ENCODE assay signal across 8 cellular contexts in genomic region chr19:10288662-10289166, GRCh38. TPM values are rescaled to one million over a fixed set of nuclear protein-coding genes. Genes with fewer than 3 reads are reported as not detected.
DNase-seq lines count a peak whose midpoint lies in the region; ATAC-seq and TF ChIP-seq lines count a peak whose summit lies in the region.

No MANE protein-coding gene starts in this region.

- DNase-seq in NCI-H345 (lab: John Stamatoyannopoulos, UW) (peak; percentile 7), NCI-H345 treated with DMSO at 0.1 percent for 48 hours (lab: John Stamatoyannopoulos, UW; ENCODE audit: unreplicated experiment) (no peak), NCI-H1105 treated with DMSO at 0.1 percent for 48 hours (lab: John Stamatoyannopoulos, UW) (peak; percentile 43), foreskin melanocyte (peak; percentile 49), tibial artery (no peak), body of pancreas (no peak)
- DNase-seq in activated CD4-positive, alpha-beta memory T cell treated with anti-CD3 and anti-CD28 coated beads, Interleukin-2, amount 10 ng/mL, durations not matched to agents 7 days and 5 days, result peak; percentile 50

- POLR2A ChIA-PET in activated CD4-positive, alpha-beta memory T cell treated with anti-CD3 and anti-CD28 coated beads, Interleukin-2, amount 10 ng/mL, durations not matched to agents 7 days and 5 days (lab: Charles Lee), result interaction anchor here (1.0 to 8.9 kb wide), 6 partner anchors 8 to 114 kb away, joined by 3 to 105 read pairs (median 7); partner anchors contain the start of genes ICAM1 and TYK2

- intact Hi-C loops in tibial artery (cut with DNase I; ENCODE audit: low total_unique reads) (no loop called here), body of pancreas (cut with DNase I) (no loop called here)

- H3K4me3 ChIP-seq in skin epidermis, result peak overlapping the region in 6 of 7 experiments; percentile 0 to 46 (median 18)
- peak overlapping the region in 1 of 2 donors; percentile 40 for H3K4me3 ChIP-seq in tibial artery
- H3K4me3 ChIP-seq in body of pancreas, result no peak overlapping the region

- H3K4me1 ChIP-seq in tibial artery (peaks cover 0 to 64% (median 55%) of the 10 kb centered on the region in 4 donors), body of pancreas (peaks cover 62% of the 10 kb centered on the region)

- CTCF ChIA-PET in activated CD4-positive, alpha-beta memory T cell treated with anti-CD3 and anti-CD28 coated beads, Interleukin-2, amount 10 ng/mL, durations not matched to agents 7 days and 5 days (lab: Charles Lee), result interaction anchor here (0.5 to 3.1 kb wide), 8 partner anchors 15 to 238 kb away, joined by 3 to 23 read pairs (median 5); partner anchors contain the start of genes ICAM1 and TYK2

- peak overlapping the region; percentile 33 for H3K27ac Mint-ChIP-seq in activated CD4-positive, alpha-beta memory T cell treated with anti-CD3 and anti-CD28 coated beads, Interleukin-2, amount 10 ng/mL, durations not matched to agents 7 days and 5 days

- WGBS in body of pancreas, 2 donors, result 3 to 5% methylated on average over 16 to 23 of the region's 23 CpGs

- ATAC-seq in body of pancreas, result no peak

- H3K9me3 ChIP-seq in tibial artery, result no peaks in the 10 kb centered on the region
- H3K9me3 ChIP-seq in body of pancreas, result no peaks in the 10 kb centered on the region

- TF ChIP-seq POLR2A in body of pancreas (IDR thresholded peaks at IDR 0.05), result no peak

- TF ChIP-seq CTCF in tibial artery (IDR thresholded peaks at IDR 0.05) (no peak), body of pancreas (IDR thresholded peaks at IDR 0.05) (no peak)

- peak overlapping the region; percentile 58 for H3K4me3 Mint-ChIP-seq in activated CD4-positive, alpha-beta memory T cell treated with anti-CD3 and anti-CD28 coated beads, Interleukin-2, amount 10 ng/mL, durations not matched to agents 7 days and 5 days

- H3K36me3 Mint-ChIP-seq in activated CD4-positive, alpha-beta memory T cell treated with anti-CD3 and anti-CD28 coated beads, Interleukin-2, amount 10 ng/mL, durations not matched to agents 7 days and 5 days (ENCODE audit: low read depth), result peaks cover 39% of the 10 kb centered on the region

- H3K27ac ChIP-seq in skin epidermis (no peak overlapping the region), tibial artery (no peak overlapping the region), body of pancreas (no peak overlapping the region)

- H3K9me3 Mint-ChIP-seq in activated CD4-positive, alpha-beta memory T cell treated with anti-CD3 and anti-CD28 coated beads, Interleukin-2, amount 10 ng/mL, durations not matched to agents 7 days and 5 days, result no peaks in the 10 kb centered on the region

- peaks cover 6 to 91% of the 10 kb centered on the region in 2 donors for H3K27me3 ChIP-seq in tibial artery
- peaks cover 0 to 52% of the 10 kb centered on the region in 2 donors for H3K27me3 ChIP-seq in body of pancreas

- H3K36me3 ChIP-seq in tibial artery (peaks cover 0 to 22% (median 19%) of the 10 kb centered on the region in 3 donors), body of pancreas (replicated peaks in 1 of 2; ENCODE audit: insufficient read depth in 1 of 2, low read depth in 2 of 2) (peaks cover 0 to 5% of the 10 kb centered on the region in 2 donors)

- peaks cover 60% of the 10 kb centered on the region for H3K27me3 Mint-ChIP-seq in activated CD4-positive, alpha-beta memory T cell treated with anti-CD3 and anti-CD28 coated beads, Interleukin-2, amount 10 ng/mL, durations not matched to agents 7 days and 5 days

- H3K4me1 Mint-ChIP-seq in activated CD4-positive, alpha-beta memory T cell treated with anti-CD3 and anti-CD28 coated beads, Interleukin-2, amount 10 ng/mL, durations not matched to agents 7 days and 5 days, result peaks cover 82% of the 10 kb centered on the region

RNA-seq across cellular contexts. Expression of gene ICAM5, which starts 1.0 kb away (rescaled TPM):
- total RNA-seq in activated CD4-positive, alpha-beta memory T cell treated with anti-CD3 and anti-CD28 coated beads, Interleukin-2, amount 10 ng/mL, durations not matched to agents 7 days and 5 days, result 1 to 10 TPM in 1 of 2 experiments, under 1 TPM in 1; 0.53 to 1.1 TPM
- total RNA-seq in body of pancreas, result under 1 TPM in 1 of 2 donors, not detected in 1; 0.33 TPM

RNA-seq across cellular contexts. Expression of gene ICAM4, which starts 2.0 kb away (rescaled TPM):
- total RNA-seq in activated CD4-positive, alpha-beta memory T cell treated with anti-CD3 and anti-CD28 coated beads, Interleukin-2, amount 10 ng/mL, durations not matched to agents 7 days and 5 days, result 1 to 10 TPM; 1.5 to 2.0 TPM
- under 1 TPM in 1 of 2 donors, not detected in 1; 0.26 TPM for total RNA-seq in body of pancreas

RNA-seq across cellular contexts. Expression of gene ICAM1, which starts 17.8 kb away (rescaled TPM):
- total RNA-seq in activated CD4-positive, alpha-beta memory T cell treated with anti-CD3 and anti-CD28 coated beads, Interleukin-2, amount 10 ng/mL, durations not matched to agents 7 days and 5 days, result 10 to 100 TPM; 23.8 to 24.3 TPM
- 10 to 100 TPM in 1 of 2 donors, 1 to 10 TPM in 1; 7.3 to 68.9 TPM for total RNA-seq in body of pancreas

RNA-seq across cellular contexts. Expression of gene ZGLP1, which starts 20.9 kb away (rescaled TPM):
- total RNA-seq in activated CD4-positive, alpha-beta memory T cell treated with anti-CD3 and anti-CD28 coated beads, Interleukin-2, amount 10 ng/mL, durations not matched to agents 7 days and 5 days, result 1 to 10 TPM; 1.0 to 1.4 TPM
- total RNA-seq in body of pancreas, result 1 to 10 TPM; 2.3 to 4.6 TPM

RNA-seq across cellular contexts. Expression of gene FDX2, which starts 27.1 kb away (rescaled TPM):
- total RNA-seq in activated CD4-positive, alpha-beta memory T cell treated with anti-CD3 and anti-CD28 coated beads, Interleukin-2, amount 10 ng/mL, durations not matched to agents 7 days and 5 days, result 1 to 10 TPM; 3.5 to 3.7 TPM
- 10 to 100 TPM; 11.2 to 16.8 TPM for total RNA-seq in body of pancreas

Comparison
In these comparisons a context has a peak if more than half of its experiments do, and no peak if none do; other contexts are left out.
1. DNase-seq: peak in NCI-H345 (single experiment), NCI-H1105 treated with DMSO at 0.1 percent for 48 hours (single experiment), activated CD4-positive, alpha-beta memory T cell treated with anti-CD3 and anti-CD28 coated beads, Interleukin-2, amount 10 ng/mL, durations not matched to agents 7 days and 5 days (single experiment) and foreskin melanocyte (single experiment); none in NCI-H345 treated with DMSO at 0.1 percent for 48 hours (single experiment), tibial artery (0 of 2) and body of pancreas (0 of 4).
2. H3K4me3 ChIP-seq: peak in skin epidermis (6 of 7); none in body of pancreas (0 of 2).